In genomic region chr13:33874871-33875270, GRCh38 we compare ENCODE assay signal across 19 cellular contexts. TPM values are rescaled to one million over a fixed set of nuclear protein-coding genes. Genes with fewer than 3 reads are reported as not detected.
DNase-seq lines count a peak whose midpoint lies in the region; ATAC-seq, FAIRE-seq and TF ChIP-seq lines count a peak whose summit lies in the region.
"Had no signal": no experiment of that assay in that cellular context is flagged by ENCODE, and none has a peak within 500 bp of the region (broad histone marks: within the 10 kb centered on the region; RNA-seq: fewer than 3 reads in every experiment).

No MANE protein-coding gene starts in this region.

- CTCF ChIA-PET in OCI-LY7 (lab: Charles Lee; ENCODE audit: unreplicated experiment) (no interaction called here), endothelial cell of umbilical vein (lab: Charles Lee) (interaction anchor here (1.1 to 1.6 kb wide), 5 partner anchors 8 to 1914 kb away, joined by 3 to 7 read pairs (median 4); no protein-coding TSS in a partner anchor)

- H4K20me1 ChIP-seq in OCI-LY7 (ENCODE audit: insufficient read depth, low read length) (no peaks in the 10 kb centered on the region), endothelial cell of umbilical vein (replicated peaks; ENCODE audit: control insufficient read depth, extremely low read depth, insufficient read depth, low read length) (no peaks in the 10 kb centered on the region), osteoblast (ENCODE audit: insufficient read depth, low read length) (no peaks in the 10 kb centered on the region)
- H4K20me1 ChIP-seq: BLaER1 treated with 17β-estradiol and CSF1 and Interleukin-3, amounts not matched to agents 10 nM and 100 nM had no signal

- H3K9me3 ChIP-seq in OCI-LY7 (ENCODE audit: low read length) = no peaks in the 10 kb centered on the region
- no peaks in the 10 kb centered on the region for H3K9me3 ChIP-seq in endothelial cell of umbilical vein (replicated peaks; ENCODE audit: control insufficient read depth, insufficient read depth, low read length)
- no peaks in the 10 kb centered on the region for H3K9me3 ChIP-seq in osteoblast (ENCODE audit: low read depth, low read length)
- H3K9me3 ChIP-seq: BLaER1 treated with 17β-estradiol and CSF1 and Interleukin-3, amounts not matched to agents 10 nM and 100 nM; body of pancreas had no signal

- H3K9ac ChIP-seq in endothelial cell of umbilical vein (replicated peaks; ENCODE audit: extremely low read depth, insufficient read depth, low read length) = no peak overlapping the region
- H3K9ac ChIP-seq: BLaER1 treated with 17β-estradiol and CSF1 and Interleukin-3, amounts not matched to agents 10 nM and 100 nM had no signal

- H3K27me3 ChIP-seq in endothelial cell of umbilical vein (ENCODE audit: control insufficient read depth in 2 of 2, insufficient read depth in 2 of 2, low read length in 2 of 2) = no peaks in the 10 kb centered on the region
- no peaks in the 10 kb centered on the region for H3K27me3 ChIP-seq in osteoblast (ENCODE audit: insufficient read depth, low read length)
- H3K27me3 ChIP-seq: BLaER1 treated with 17β-estradiol and CSF1 and Interleukin-3, amounts not matched to agents 10 nM and 100 nM; body of pancreas had no signal

- intact Hi-C loops in OCI-LY7 (cut with micrococcal nuclease; ENCODE audit: unreplicated experiment) (no loop called here), endothelial cell of umbilical vein (cut with micrococcal nuclease) (loop anchor here (2.0 to 5.0 kb wide), 5 partner anchors 42 to 1847 kb away; no protein-coding TSS in a partner anchor)

- ATAC-seq in HG02870 (IDR thresholded peaks at IDR 0.05; ENCODE audit: unreplicated experiment) = no peak
- ATAC-seq: activated CD4-positive, CD25-positive, alpha-beta regulatory T cell treated with anti-CD3 and anti-CD28 coated beads, Interleukin-2, amount 50 U/mL, for 24 hours; body of pancreas; naive thymus-derived CD4-positive, alpha-beta T cell had no signal

- H3K36me3 ChIP-seq in OCI-LY7 (ENCODE audit: insufficient read depth, low read length) (0 out of 2 replicates have a peak, but pooled peaks cover 10% of the 10 kb centered on the region), endothelial cell of umbilical vein (ENCODE audit: control insufficient read depth in 2 of 2, extremely low read depth in 1 of 2, insufficient read depth in 2 of 2, low read length in 2 of 2) (no peaks in the 10 kb centered on the region), osteoblast (ENCODE audit: insufficient read depth, low read length) (no peaks in the 10 kb centered on the region)
- H3K36me3 ChIP-seq: BLaER1 treated with 17β-estradiol and CSF1 and Interleukin-3, amounts not matched to agents 10 nM and 100 nM had no signal

- H3K9me2 ChIP-seq in OCI-LY7 (ENCODE audit: insufficient read depth, low read length) = no peaks in the 10 kb centered on the region

- no peak for FAIRE-seq in endothelial cell of umbilical vein (lab: Jason Lieb, UNC)
- FAIRE-seq: islet of Langerhans, urothelium cell line had no signal

- H2AFZ ChIP-seq in OCI-LY7 (ENCODE audit: low read length) (no peak overlapping the region), endothelial cell of umbilical vein (ENCODE audit: low read depth, low read length) (no peak overlapping the region), osteoblast (ENCODE audit: low read length) (no peak overlapping the region)

- DNase-seq in OCI-LY7 (ENCODE audit: low spot score) (no peak), endothelial cell of umbilical vein (ENCODE audit: low read depth, low spot score) (peak; percentile 17), osteoblast (ENCODE audit: insufficient read length, low spot score, missing footprints) (no peak), SKM-1 treated with dmso at 0.1 percent for 144 hours (lab: John Stamatoyannopoulos, UW; ENCODE audit: unreplicated experiment) (no peak), NCI-H510A treated with DMSO at 0.1 percent for 48 hours (lab: John Stamatoyannopoulos, UW) (no peak)
- DNase-seq: activated CD8-positive, alpha-beta memory T cell treated with anti-CD3 and anti-CD28 coated beads for 24 hours; body of pancreas; mammary epithelial cell; MM.1S; naive thymus-derived CD4-positive, alpha-beta T cell; NCI-H2081 treated with DMSO at 0.1 percent for 48 hours; NCI-H526 treated with DMSO at 0.1 percent for 48 hours; stimulated activated CD4-positive, alpha-beta T cell treated with anti-CD3 and anti-CD28 coated beads, Interleukin-2, amount 100 ng/mL, for 48 hours had no signal

- no peak overlapping the region for H3K27ac ChIP-seq in C4-2B
- H3K27ac ChIP-seq in OCI-LY7 (ENCODE audit: low read depth, low read length, poor library complexity, severe bottlenecking) = no peak overlapping the region
- no peak overlapping the region for H3K27ac ChIP-seq in endothelial cell of umbilical vein (ENCODE audit: insufficient read depth, low read depth, low read length)
- no peak overlapping the region for H3K27ac ChIP-seq in osteoblast (ENCODE audit: low read depth, low read length)
- H3K27ac ChIP-seq: BLaER1 treated with 17β-estradiol and CSF1 and Interleukin-3, amounts not matched to agents 10 nM and 100 nM; body of pancreas had no signal

- TF ChIP-seq POLR2A in endothelial cell of umbilical vein (IDR thresholded peaks at IDR 0.05; ENCODE audit: low read depth, low read length) = no peak

- H3K4me3 ChIP-seq in OCI-LY7 (ENCODE audit: low read depth, low read length, poor library complexity, severe bottlenecking) (no peak overlapping the region), endothelial cell of umbilical vein (replicated peaks in 1 of 3; ENCODE audit: insufficient read depth in 1 of 3, low read depth in 1 of 3, low read length in 3 of 3) (no peak overlapping the region), osteoblast (ENCODE audit: insufficient read depth, low read length) (no peak overlapping the region)
- H3K4me3 ChIP-seq: BLaER1 treated with 17β-estradiol and CSF1 and Interleukin-3, amounts not matched to agents 10 nM and 100 nM; body of pancreas had no signal

- no peak overlapping the region for H3K4me2 ChIP-seq in OCI-LY7 (ENCODE audit: low read length)
- H3K4me2 ChIP-seq in endothelial cell of umbilical vein (ENCODE audit: insufficient read depth, low read length) = no peak overlapping the region
- no peak overlapping the region for H3K4me2 ChIP-seq in osteoblast (ENCODE audit: insufficient read depth, low read length)
- H3K4me2 ChIP-seq: BLaER1 treated with 17β-estradiol and CSF1 and Interleukin-3, amounts not matched to agents 10 nM and 100 nM had no signal

- BruUV-seq in OCI-LY7 (replicated peaks; lab: Mats Ljungman, UMichigan) = no TSS peak
- no TSS peak for BruUV-seq in endothelial cell of umbilical vein (replicated peaks; lab: Mats Ljungman, UMichigan)

- H3K9me1 ChIP-seq in endothelial cell of umbilical vein (replicated peaks; ENCODE audit: control insufficient read depth, extremely low read depth, insufficient read depth, low read length) = no peaks in the 10 kb centered on the region

- dilution Hi-C loops in endothelial cell of umbilical vein (cut with MboI; ENCODE audit: extremely low pct_ligation_motif_present, low sequenced_read_pairs) = no loop called here

- no peaks in the 10 kb centered on the region for H3K79me2 ChIP-seq in OCI-LY7 (ENCODE audit: insufficient read depth, low read depth, low read length)
- no peaks in the 10 kb centered on the region for H3K79me2 ChIP-seq in endothelial cell of umbilical vein (ENCODE audit: control insufficient read depth, insufficient read depth, low read length)
- no peaks in the 10 kb centered on the region for H3K79me2 ChIP-seq in osteoblast (ENCODE audit: insufficient read depth, low read length)

- peak; percentile 52 for TF ChIP-seq CTCF in C4-2B (conservative IDR thresholded peaks at IDR 0.05)
- peak; percentile 26; the same call in 1 of the 2 replicates for TF ChIP-seq CTCF in OCI-LY7 (conservative IDR thresholded peaks at IDR 0.05; ENCODE audit: low read length)
- TF ChIP-seq CTCF in endothelial cell of umbilical vein (IDR thresholded peaks at IDR 0.05; ENCODE audit: extremely low read depth in 1 of 2, insufficient read depth in 1 of 2, low read depth in 1 of 2, low read length in 2 of 2) = peak in 1 of 2 donors; percentile 9
- TF ChIP-seq CTCF in osteoblast (IDR thresholded peaks at IDR 0.05; ENCODE audit: extremely low read depth, low read depth, low read length) = peak; percentile 15

- peaks cover 12% of the 10 kb centered on the region for H3K4me1 ChIP-seq in OCI-LY7 (ENCODE audit: insufficient read depth, low read length, poor library complexity, severe bottlenecking)
- H3K4me1 ChIP-seq in endothelial cell of umbilical vein (ENCODE audit: control insufficient read depth, extremely low read depth, insufficient read depth, low read length) = peaks cover 17% of the 10 kb centered on the region
- H3K4me1 ChIP-seq in osteoblast (ENCODE audit: insufficient read depth, low read length) = no peaks in the 10 kb centered on the region

- POLR2A ChIA-PET in OCI-LY7 (lab: Charles Lee) (no interaction called here), endothelial cell of umbilical vein (lab: Charles Lee) (no interaction called here)

TF ChIP-seq in endothelial cell of umbilical vein, 7 proteins besides CTCF, POLR2A, EP300 and RAD21:
- no peak for TF ChIP-seq MYC (IDR thresholded peaks at IDR 0.05; ENCODE audit: low read depth, low read length)
- no peak for TF ChIP-seq GATA2 (IDR thresholded peaks at IDR 0.05; ENCODE audit: insufficient read depth, insufficient read length, low read depth, low read length)
- TF ChIP-seq MAX (IDR thresholded peaks at IDR 0.05; ENCODE audit: insufficient read depth, insufficient read length) = no peak
- TF ChIP-seq EZH2 (IDR thresholded peaks at IDR 0.05; ENCODE audit: borderline replicate concordance, low read depth, low read length, severe bottlenecking) = no peak
- no peak for TF ChIP-seq JUN (IDR thresholded peaks at IDR 0.05; ENCODE audit: borderline replicate concordance, insufficient read depth, insufficient read length, low read depth)
- TF ChIP-seq POLR2AphosphoS5 (IDR thresholded peaks at IDR 0.05; ENCODE audit: insufficient read depth, low read depth, low read length) = no peak
- no peak for TF ChIP-seq FOS (IDR thresholded peaks at IDR 0.05; ENCODE audit: borderline replicate concordance, insufficient read depth, low read length)

RNA-seq across cellular contexts. Expression of gene RFC3, which starts 56.9 kb away (rescaled TPM):
- total RNA-seq in OCI-LY7 (2014; rRNA removed; shearing (Covaris generic)) = 97.6 and 108 TPM in 2 replicates
- total RNA-seq in OCI-LY7 (2022) (118 and 134 TPM in 2 replicates), endothelial cell of umbilical vein (17.9 and 19.5 TPM in 2 replicates), osteoblast (5.3 and 5.4 TPM in 2 replicates)
- 5.2 and 7.3 TPM in 2 replicates for polyA plus RNA-seq in endothelial cell of umbilical vein
- 10.9 and 14.4 TPM in 2 replicates for polyA plus RNA-seq in endothelial cell of umbilical vein (2011; cell fraction: cytosol; rRNA removed)
- polyA plus RNA-seq in endothelial cell of umbilical vein (2011; cell fraction: nucleus; rRNA removed) = 17.3 and 33.9 TPM in 2 replicates
- 8.5 and 17.8 TPM in 2 replicates for polyA plus RNA-seq in endothelial cell of umbilical vein (2012)
- polyA minus RNA-seq in endothelial cell of umbilical vein = 9.8 and 11.5 TPM in 2 replicates
- polyA minus RNA-seq in endothelial cell of umbilical vein (2011; cell fraction: cytosol; rRNA and poly(A)+ RNA removed) = 29.4 TPM
- polyA minus RNA-seq in endothelial cell of umbilical vein (2011; cell fraction: nucleus; rRNA and poly(A)+ RNA removed) = 28.1 and 45.2 TPM in 2 replicates
